9 cellular contexts compared by ENCODE assay signal in the genomic region with DNA sequence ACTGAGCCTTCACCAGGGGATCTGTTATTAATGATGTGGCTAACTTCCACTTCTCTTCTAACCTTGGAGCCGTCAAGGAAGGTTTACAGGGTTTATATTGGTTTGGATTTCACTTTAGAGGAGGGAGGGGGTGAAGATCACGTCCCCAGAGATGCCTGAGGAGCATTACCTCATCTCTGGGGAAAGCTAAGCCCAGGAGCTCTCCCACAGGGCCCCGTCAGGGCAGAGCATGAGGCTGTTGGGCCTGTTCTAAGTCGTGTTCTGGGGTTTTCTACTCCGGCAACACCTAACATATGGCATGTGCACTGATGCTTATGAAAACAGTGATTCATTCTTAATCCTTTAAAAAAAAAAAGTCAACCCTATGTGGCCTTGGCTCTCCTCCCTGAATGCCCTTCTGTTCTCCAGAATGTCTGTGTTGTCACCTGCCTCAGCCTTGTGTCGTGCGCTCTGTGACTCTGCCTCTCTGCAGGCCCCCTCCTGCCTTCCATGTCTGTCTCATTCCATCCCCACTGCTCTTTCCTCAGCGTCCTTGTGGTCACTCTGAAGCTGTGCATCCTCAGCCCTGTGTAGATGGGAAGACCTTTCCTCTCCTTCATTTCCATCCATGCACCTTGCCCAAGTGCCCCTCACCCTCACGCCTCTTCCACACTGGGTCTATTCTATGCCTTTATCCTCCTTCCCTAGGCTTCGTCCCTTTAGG.
A peak's percentile ranks its signal among the peaks of the same experiment; 100 is the strongest.
DNase-seq lines count a peak whose midpoint lies in the region; ATAC-seq and TF ChIP-seq lines count a peak whose summit lies in the region.
"Had no signal": no experiment of that assay in that cellular context is flagged by ENCODE, and none has a peak within 500 bp of the region (broad histone marks: within the 10 kb centered on the region; RNA-seq: fewer than 3 reads in every experiment).

No MANE protein-coding gene starts in this region.

- peaks cover 4% of the 10 kb centered on the region for H3K27me3 ChIP-seq in osteoblast (ENCODE audit: insufficient read depth, low read length)

- H3K4me2 ChIP-seq in osteoblast (ENCODE audit: insufficient read depth, low read length), result no peak overlapping the region

- H3K4me1 ChIP-seq in osteoblast (ENCODE audit: insufficient read depth, low read length), result peaks cover 10% of the 10 kb centered on the region
- H3K4me1 ChIP-seq: parathyroid adenoma had no signal

- no peaks in the 10 kb centered on the region for H3K79me2 ChIP-seq in osteoblast (ENCODE audit: insufficient read depth, low read length)
- H3K79me2 ChIP-seq: parathyroid adenoma had no signal

- H2AFZ ChIP-seq in osteoblast (ENCODE audit: low read length), result peak overlapping the region; percentile 1
- H2AFZ ChIP-seq: parathyroid adenoma had no signal

- ATAC-seq in GM19463 (IDR thresholded peaks at IDR 0.05; ENCODE audit: unreplicated experiment), result no peak
- no peak for ATAC-seq in HG03520 (IDR thresholded peaks at IDR 0.05; ENCODE audit: unreplicated experiment)

- peak; percentile 7 for TF ChIP-seq CTCF in osteoblast (IDR thresholded peaks at IDR 0.05; ENCODE audit: extremely low read depth, low read depth, low read length)

- no peak overlapping the region for H3K4me3 ChIP-seq in osteoblast (ENCODE audit: insufficient read depth, low read length)

- H3K36me3 ChIP-seq in osteoblast (ENCODE audit: insufficient read depth, low read length), result no peaks in the 10 kb centered on the region

- no peak overlapping the region for H3K27ac ChIP-seq in osteoblast (ENCODE audit: low read depth, low read length)
- H3K27ac ChIP-seq: parathyroid adenoma had no signal

- H3K9me3 ChIP-seq in osteoblast (ENCODE audit: low read depth, low read length), result no peaks in the 10 kb centered on the region

- H4K20me1 ChIP-seq in osteoblast (ENCODE audit: insufficient read depth, low read length), result no peaks in the 10 kb centered on the region

- peak; percentile 92 for DNase-seq in Daoy (ENCODE audit: low read depth)
- DNase-seq in NCI-H1694 (lab: John Stamatoyannopoulos, UW), result peak; percentile 98
- DNase-seq in cerebellum (ENCODE audit: low spot score), result peak; percentile 90
- DNase-seq in osteoblast (ENCODE audit: insufficient read length, low spot score, missing footprints), result peak; percentile 82
- no peak for DNase-seq in NOMO-1 (lab: John Stamatoyannopoulos, UW; ENCODE audit: unreplicated experiment in 2 of 2)
- DNase-seq in GF-D8 (lab: John Stamatoyannopoulos, UW), result no peak

Comparison
In these comparisons a context has a peak if more than half of its experiments do, and no peak if none do; other contexts are left out.
1. DNase-seq: peak in Daoy (single experiment), NCI-H1694 (single experiment), cerebellum (single experiment) and osteoblast (single experiment); none in NOMO-1 (0 of 2) and GF-D8 (single experiment).